1 cellular context compared by ENCODE assay signal in genomic region chr1:37553927-37554808, GRCh38.
TF ChIP-seq lines count a peak whose summit lies in the region.

SNIP1 (minus strand) TSS chr1:37554293; CDS start chr1:37554229, 64 bp downstream.

TF ChIP-seq in HEK293, 187 proteins besides CTCF, POLR2A, EP300 and RAD21 (continued from another document and continues in another):
- peak; percentile 47; the same call in 1 of the 2 replicates for TF ChIP-seq ZNF24 (tag by site-specific recombination; IDR thresholded peaks at IDR 0.05)
- 0 out of 2 replicates have a peak, but pooled peaks have one; percentile 30 for TF ChIP-seq PATZ1 (tag by site-specific recombination; IDR thresholded peaks at IDR 0.05)
- TF ChIP-seq SETDB1 (IDR thresholded peaks at IDR 0.05; ENCODE audit: insufficient read length, low read length), result peak; percentile 99
- no peak for TF ChIP-seq ZNF19 (tag by site-specific recombination; IDR thresholded peaks at IDR 0.05; ENCODE audit: low read depth)
- TF ChIP-seq ZBTB7A (tag by site-specific recombination; IDR thresholded peaks at IDR 0.05; ENCODE audit: low read depth), result no peak
- TF ChIP-seq ZNF785 (tag by site-specific recombination; IDR thresholded peaks at IDR 0.05), result no peak
- TF ChIP-seq ZNF112 (tag by site-specific recombination; IDR thresholded peaks at IDR 0.05), result no peak
- TF ChIP-seq ZSCAN5A (tag by site-specific recombination; IDR thresholded peaks at IDR 0.05), result no peak
- no peak for TF ChIP-seq ZNF169 (tag by site-specific recombination; IDR thresholded peaks at IDR 0.05)
- no peak for TF ChIP-seq PRDM1 (tag by site-specific recombination; IDR thresholded peaks at IDR 0.05)
- peak; percentile 20 for TF ChIP-seq ZBTB26 (tag by site-specific recombination; optimal IDR thresholded peaks at IDR 0.05)
- TF ChIP-seq ZNF157 (tag by site-specific recombination; IDR thresholded peaks at IDR 0.05), result 0 out of 2 replicates have a peak, but pooled peaks have one; percentile 48
- no peak; the same call in none of the 2 replicates for TF ChIP-seq ZXDB (tag by site-specific recombination; IDR thresholded peaks at IDR 0.05)
- TF ChIP-seq ZNF138 (tag by site-specific recombination; IDR thresholded peaks at IDR 0.05; ENCODE audit: borderline replicate concordance), result no peak
- TF ChIP-seq ZNF391 (tag by site-specific recombination; IDR thresholded peaks at IDR 0.05; ENCODE audit: borderline replicate concordance, low read depth), result no peak
- peak; percentile 98 for TF ChIP-seq KLF9 (tag by site-specific recombination; IDR thresholded peaks at IDR 0.05; ENCODE audit: low read depth)
- TF ChIP-seq ZNF37A (tag by site-specific recombination; IDR thresholded peaks at IDR 0.05), result no peak
- no peak for TF ChIP-seq AEBP2 (tag by site-specific recombination; IDR thresholded peaks at IDR 0.05; ENCODE audit: borderline replicate concordance)
- TF ChIP-seq PRDM10 (tag by site-specific recombination; IDR thresholded peaks at IDR 0.05), result no peak
- TF ChIP-seq PRDM4 (tag by site-specific recombination; IDR thresholded peaks at IDR 0.05), result peak; percentile 94
- TF ChIP-seq ZNF394 (tag by site-specific recombination; IDR thresholded peaks at IDR 0.05; ENCODE audit: borderline replicate concordance), result no peak; the same call in 1 of the 2 replicates
- TF ChIP-seq ZNF610 (tag by site-specific recombination; IDR thresholded peaks at IDR 0.05; ENCODE audit: borderline replicate concordance), result 0 out of 2 replicates have a peak, but pooled peaks have one; percentile 39
- peak; percentile 92 for TF ChIP-seq ZNF580 (tag by site-specific recombination; IDR thresholded peaks at IDR 0.05)
- TF ChIP-seq RBAK (tag by site-specific recombination; IDR thresholded peaks at IDR 0.05), result no peak
- TF ChIP-seq ELK4 (IDR thresholded peaks at IDR 0.05; ENCODE audit: borderline replicate concordance, low read depth, low read length), result no peak; the same call in 1 of the 2 replicates
- TF ChIP-seq ZBTB11 (tag by site-specific recombination; conservative IDR thresholded peaks at IDR 0.05; ENCODE audit: low read depth), result peak; percentile 90
- TF ChIP-seq SP7 (tag by site-specific recombination; IDR thresholded peaks at IDR 0.05), result peak; percentile 66; the same call in 1 of the 2 replicates
- no peak for TF ChIP-seq ZNF510 (tag by site-specific recombination; IDR thresholded peaks at IDR 0.05; ENCODE audit: insufficient replicate concordance)
- TF ChIP-seq ZNF549 (tag by site-specific recombination; IDR thresholded peaks at IDR 0.05), result no peak
- no peak for TF ChIP-seq FEZF1 (tag by site-specific recombination; IDR thresholded peaks at IDR 0.05)
- TF ChIP-seq ZBTB44 (tag by site-specific recombination; IDR thresholded peaks at IDR 0.05), result no peak
- TF ChIP-seq ZNF26 (tag by site-specific recombination; IDR thresholded peaks at IDR 0.05), result no peak
- peak; percentile 58 for TF ChIP-seq ZNF341 (tag by site-specific recombination; IDR thresholded peaks at IDR 0.05; ENCODE audit: low read depth)
